8 cellular contexts compared by ENCODE assay signal in the genomic region with DNA sequence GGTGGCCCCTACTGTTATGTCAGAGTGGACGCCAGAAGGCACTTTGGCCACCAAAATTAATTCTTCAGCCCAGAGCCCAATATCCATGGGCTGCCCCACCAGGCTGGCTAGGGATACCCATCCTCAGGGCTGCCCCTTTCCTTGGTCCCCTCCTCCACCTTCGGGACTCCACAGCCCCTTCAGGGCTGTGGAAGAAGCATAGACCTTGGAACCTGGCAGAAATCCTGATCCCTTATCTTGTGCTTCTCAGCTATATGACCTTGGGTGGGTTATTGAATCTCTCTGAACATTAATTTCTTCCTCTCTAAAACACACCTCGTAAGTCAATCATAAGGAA. TPM values are rescaled to one million over a fixed set of nuclear protein-coding genes. Genes with fewer than 3 reads are reported as not detected.
DNase-seq lines count a peak whose midpoint lies in the region; ATAC-seq, FAIRE-seq and TF ChIP-seq lines count a peak whose summit lies in the region.

No MANE protein-coding gene starts in this region.

- H3K27me3 ChIP-seq in H9 (ENCODE audit: insufficient read depth, low read length): no peaks in the 10 kb centered on the region; the same call in 1 of the 2 replicates
- H3K27me3 ChIP-seq in skeletal muscle satellite cell (ENCODE audit: control insufficient read depth, insufficient read depth, low read length): no peaks in the 10 kb centered on the region

- H3K4ac ChIP-seq in H9 (ENCODE audit: low read depth, low read length): no peak overlapping the region

- H3K79me2 ChIP-seq in H9 (ENCODE audit: insufficient read depth, low read length): peaks cover 2% of the 10 kb centered on the region; the same call in 1 of the 2 replicates

- H3K36me3 Mint-ChIP-seq in H9 (ENCODE audit: insufficient read depth in 1 of 3, low read depth in 3 of 3) (peaks cover 0 to 6% (median 5%) of the 10 kb centered on the region in 3 experiments; a peak in 5 of 7 replicates), WTC11 (no peaks in the 10 kb centered on the region), glutamatergic neuron (ENCODE audit: unreplicated experiment) (peaks cover under 1% of the 10 kb centered on the region)

- DNase-seq in H9 (no peak), WTC11 (ENCODE audit: low spot score) (no peak), glutamatergic neuron (no peak), D721Med (ENCODE audit: insufficient read length, low spot score) (no peak), activated gamma-delta T cell treated with Interleukin-2 at 50 U/mL for 16 hours (no peak)

- ATAC-seq in WTC11 (no peak), GM18519 (IDR thresholded peaks at IDR 0.05; ENCODE audit: low FRiP score, unreplicated experiment) (no peak), HG02840 (IDR thresholded peaks at IDR 0.05; ENCODE audit: low FRiP score, unreplicated experiment) (no peak)

- no peak overlapping the region for H3K56ac ChIP-seq in H9 (ENCODE audit: insufficient read length, low read depth, low read length)

- peaks cover 20% of the 10 kb centered on the region for H3K23me2 ChIP-seq in H9 (ENCODE audit: insufficient read length, low read depth, low read length, poor library complexity, severe bottlenecking)

- POLR2A ChIA-PET in WTC11 (lab: Charles Lee): interaction anchor here (1.9 kb wide), 1 partner anchor 21 kb away, joined by 7 read pairs; no protein-coding TSS in a partner anchor

- H3K4me1 ChIP-seq in H9 (ENCODE audit: insufficient read depth, low read length) (peaks cover 2% of the 10 kb centered on the region; the same call in 1 of the 2 replicates), skeletal muscle satellite cell (ENCODE audit: control insufficient read depth, insufficient read depth, low read length) (peaks cover 55% of the 10 kb centered on the region)

- H3K4me2 ChIP-seq in H9 (ENCODE audit: insufficient read depth, insufficient read length, low read length): peak overlapping the region; percentile 88
- peak overlapping the region; percentile 99 for H3K4me2 ChIP-seq in skeletal muscle satellite cell (ENCODE audit: low read length)

- no peak overlapping the region for H2BK120ac ChIP-seq in H9 (ENCODE audit: low read depth, low read length, poor library complexity, severe bottlenecking)

- no peak overlapping the region for H2BK15ac ChIP-seq in H9 (ENCODE audit: low read depth, low read length)

- no peak overlapping the region for H3K18ac ChIP-seq in H9 (ENCODE audit: insufficient read length, low read depth, low read length)

- no peak overlapping the region for H3K23ac ChIP-seq in H9 (ENCODE audit: insufficient read length, low read depth, low read length)

- H2AFZ ChIP-seq in H9 (ENCODE audit: low read length): no peak overlapping the region

- H3K9ac ChIP-seq in H9 (ENCODE audit: extremely low read depth, insufficient read length, low read length) (no peak overlapping the region), skeletal muscle satellite cell (ENCODE audit: low read depth, low read length) (peak overlapping the region; percentile 99)

- H3K79me1 ChIP-seq in H9 (ENCODE audit: insufficient read depth, low read depth, low read length, poor library complexity, severe bottlenecking): peaks cover 4% of the 10 kb centered on the region

- FAIRE-seq in D721Med (lab: Jason Lieb, UNC): no peak

- no peaks in the 10 kb centered on the region; a peak in 1 of 5 replicates for H3K9me3 Mint-ChIP-seq in H9
- H3K9me3 Mint-ChIP-seq in WTC11: no peaks in the 10 kb centered on the region
- H3K9me3 Mint-ChIP-seq in glutamatergic neuron (ENCODE audit: unreplicated experiment): peaks cover 30% of the 10 kb centered on the region

- peak overlapping the region; percentile 81 for H3K4me3 ChIP-seq in skeletal muscle satellite cell (ENCODE audit: low read length)

- no peak overlapping the region for H4K5ac ChIP-seq in H9 (ENCODE audit: insufficient read length, low read depth, low read length)

- TF ChIP-seq CTCF in H9 (conservative IDR thresholded peaks at IDR 0.05) (no peak), WTC11 (IDR thresholded peaks at IDR 0.05) (no peak), glutamatergic neuron (IDR thresholded peaks at IDR 0.05; ENCODE audit: partially characterized antibody, unreplicated experiment) (no peak), D721Med (IDR thresholded peaks at IDR 0.05; ENCODE audit: insufficient read depth, missing control alignments) (no peak)

- H3K27ac Mint-ChIP-seq in H9 (no peak overlapping the region), WTC11 (no peak overlapping the region), glutamatergic neuron (ENCODE audit: unreplicated experiment) (peak overlapping the region; percentile 55)

- no peak overlapping the region for H3T11ph ChIP-seq in H9 (ENCODE audit: low read length)

- H3K9me3 ChIP-seq in H9 (ENCODE audit: control insufficient read depth, low read depth, low read length) (no peaks in the 10 kb centered on the region), skeletal muscle satellite cell (replicated peaks; ENCODE audit: low read length) (no peaks in the 10 kb centered on the region)

- CTCF ChIA-PET in WTC11 (lab: Charles Lee): interaction anchor here (1.0 to 1.9 kb wide), 5 partner anchors 28 to 75 kb away, joined by 3 to 5 read pairs (median 5); no protein-coding TSS in a partner anchor

- H3K4me3 Mint-ChIP-seq in H9 (peak overlapping the region; percentile 86 to 87), WTC11 (peak overlapping the region; percentile 87), glutamatergic neuron (ENCODE audit: unreplicated experiment) (peak overlapping the region; percentile 79)

- no peak overlapping the region for H2BK20ac ChIP-seq in H9 (ENCODE audit: low read depth, low read length, poor library complexity, severe bottlenecking)

- H3K27ac ChIP-seq in H9 (ENCODE audit: insufficient read length, low read depth, low read length): no peak overlapping the region

- H3K14ac ChIP-seq in H9 (ENCODE audit: insufficient read depth, low read length): no peak overlapping the region

- no peak overlapping the region for H2BK12ac ChIP-seq in H9 (ENCODE audit: insufficient read length, low read depth, low read length)

- no peak overlapping the region for H4K8ac ChIP-seq in H9 (replicated peaks; ENCODE audit: insufficient read length, low read depth, low read length)

- no peak overlapping the region for H4K91ac ChIP-seq in H9 (ENCODE audit: insufficient read length, low read depth, low read length)

- H3K4me1 Mint-ChIP-seq in H9 (peaks cover 34 to 44% of the 10 kb centered on the region in 2 experiments), WTC11 (peaks cover 37% of the 10 kb centered on the region), glutamatergic neuron (ENCODE audit: low read depth, unreplicated experiment) (peaks cover 18% of the 10 kb centered on the region)

- H3K27me3 Mint-ChIP-seq in H9 (ENCODE audit: low read depth) (peaks cover 13% of the 10 kb centered on the region), WTC11 (ENCODE audit: low read depth) (peaks cover 10% of the 10 kb centered on the region), glutamatergic neuron (ENCODE audit: unreplicated experiment) (peaks cover 25% of the 10 kb centered on the region)

- H2BK5ac ChIP-seq in H9 (ENCODE audit: insufficient read length, low read length): no peak overlapping the region

- H3K36me3 ChIP-seq in skeletal muscle satellite cell (ENCODE audit: insufficient read depth, low read length): peaks cover 3% of the 10 kb centered on the region

- WGBS in H9 (ENCODE audit: extremely low coverage, insufficient read length, low lambda C conversion rate): no CpG with 5 or more reads among the region's 3 CpGs

- no peak overlapping the region for H2AK5ac ChIP-seq in H9 (ENCODE audit: insufficient read length, low read length)

- no peaks in the 10 kb centered on the region for H4K20me1 ChIP-seq in H9 (ENCODE audit: control insufficient read depth, insufficient read depth, insufficient read length)

TF ChIP-seq in WTC11, 78 proteins besides CTCF, POLR2A, EP300 and RAD21 (continues in another document):
- TF ChIP-seq, protein P1, sequence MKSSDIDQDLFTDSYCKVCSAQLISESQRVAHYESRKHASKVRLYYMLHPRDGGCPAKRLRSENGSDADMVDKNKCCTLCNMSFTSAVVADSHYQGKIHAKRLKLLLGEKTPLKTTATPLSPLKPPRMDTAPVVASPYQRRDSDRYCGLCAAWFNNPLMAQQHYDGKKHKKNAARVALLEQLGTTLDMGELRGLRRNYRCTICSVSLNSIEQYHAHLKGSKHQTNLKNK (CRISPR knock-in tag; IDR thresholded peaks at IDR 0.05): no peak
- TF ChIP-seq JUN (CRISPR knock-in tag; IDR thresholded peaks at IDR 0.05) (no peak), MXD4 (CRISPR knock-in tag; IDR thresholded peaks at IDR 0.05; ENCODE audit: borderline replicate concordance) (no peak), JAZF1 (CRISPR knock-in tag; IDR thresholded peaks at IDR 0.05) (no peak), ZNF121 (CRISPR knock-in tag; IDR thresholded peaks at IDR 0.05) (no peak), ZBTB21 (CRISPR knock-in tag; IDR thresholded peaks at IDR 0.05; ENCODE audit: borderline replicate concordance) (no peak)
- TF ChIP-seq, protein P2, sequence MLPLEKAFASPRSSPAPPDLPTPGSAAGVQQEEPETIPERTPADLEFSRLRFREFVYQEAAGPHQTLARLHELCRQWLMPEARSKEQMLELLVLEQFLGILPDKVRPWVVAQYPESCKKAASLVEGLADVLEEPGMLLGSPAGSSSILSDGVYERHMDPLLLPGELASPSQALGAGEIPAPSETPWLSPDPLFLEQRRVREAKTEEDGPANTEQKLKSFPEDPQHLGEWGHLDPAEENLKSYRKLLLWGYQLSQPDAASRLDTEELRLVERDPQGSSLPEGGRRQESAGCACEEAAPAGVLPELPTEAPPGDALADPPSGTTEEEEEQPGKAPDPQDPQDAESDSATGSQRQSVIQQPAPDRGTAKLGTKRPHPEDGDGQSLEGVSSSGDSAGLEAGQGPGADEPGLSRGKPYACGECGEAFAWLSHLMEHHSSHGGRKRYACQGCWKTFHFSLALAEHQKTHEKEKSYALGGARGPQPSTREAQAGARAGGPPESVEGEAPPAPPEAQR (CRISPR knock-in tag; IDR thresholded peaks at IDR 0.05): no peak

RNA-seq across cellular contexts. Expression of a gene that starts 0.5 kb away (rescaled TPM):
- total RNA-seq in H9 (2021): 45.4 and 53.6 TPM in 2 replicates
- total RNA-seq in WTC11 (2021): 61.3 to 72.8 TPM (median 62.5 TPM) in 3 replicates
- 45.7 TPM for total RNA-seq in glutamatergic neuron (ENCODE audit: unreplicated experiment)
- total RNA-seq in skeletal muscle satellite cell (2012; rRNA removed): 18.8 and 25.1 TPM in 2 replicates

RNA-seq across cellular contexts. Expression of a gene that starts 2.5 kb away (rescaled TPM):
- 97.7 and 99.6 TPM in 2 replicates for total RNA-seq in H9 (2021)
- total RNA-seq in WTC11 (2021): 107 to 163 TPM (median 113 TPM) in 3 replicates
- total RNA-seq in glutamatergic neuron (ENCODE audit: unreplicated experiment): 406 TPM
- total RNA-seq in skeletal muscle satellite cell (2012; rRNA removed): 60.1 and 66.2 TPM in 2 replicates

RNA-seq across cellular contexts. Expression of a gene that starts 3.2 kb away (rescaled TPM):
- 57.8 and 59.5 TPM in 2 replicates for total RNA-seq in H9 (2021)
- total RNA-seq in WTC11 (2021): 62.1 to 70.2 TPM (median 67.7 TPM) in 3 replicates
- 64.7 TPM for total RNA-seq in glutamatergic neuron (ENCODE audit: unreplicated experiment)
- 58.3 and 85.2 TPM in 2 replicates for total RNA-seq in skeletal muscle satellite cell (2012; rRNA removed)

RNA-seq across cellular contexts. Expression of a gene that starts 24.4 kb away (rescaled TPM):
- total RNA-seq in H9 (2021): 136 and 138 TPM in 2 replicates
- 131 to 164 TPM (median 131 TPM) in 3 replicates for total RNA-seq in WTC11 (2021)
- 99.4 TPM for total RNA-seq in glutamatergic neuron (ENCODE audit: unreplicated experiment)
- 54.8 and 77.8 TPM in 2 replicates for total RNA-seq in skeletal muscle satellite cell (2012; rRNA removed)

RNA-seq across cellular contexts. Expression of a gene that starts 26.1 kb away (rescaled TPM):
- total RNA-seq in H9 (2021) (16.3 and 19.9 TPM in 2 replicates), WTC11 (2021) (23.6 to 27.8 TPM (median 24.5 TPM) in 3 replicates), glutamatergic neuron (ENCODE audit: unreplicated experiment) (52.9 TPM)
- 15.7 and 18.1 TPM in 2 replicates for total RNA-seq in skeletal muscle satellite cell (2012; rRNA removed)
